In the genomic region with DNA sequence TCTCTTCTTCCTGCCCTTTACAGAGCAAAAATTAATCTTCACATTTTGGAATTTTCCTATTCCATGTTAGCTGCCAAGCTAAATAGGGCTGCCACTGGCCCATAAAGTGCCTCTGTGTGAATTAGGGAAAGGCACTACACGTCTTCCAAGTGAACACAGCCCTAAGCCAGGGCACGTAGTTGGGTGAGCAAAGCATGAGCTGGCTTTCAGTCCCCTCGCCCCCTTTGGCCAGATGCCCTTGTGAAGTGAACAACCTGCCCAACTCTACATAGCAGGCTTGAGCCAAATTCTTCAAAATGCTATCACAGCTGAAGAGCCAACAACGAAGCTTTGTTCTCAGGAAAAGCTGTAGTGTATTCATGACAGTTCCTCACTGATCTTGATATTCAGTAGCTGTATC, we compare ENCODE assay signal across 24 cellular contexts.
DNase-seq lines count a peak whose midpoint lies in the region; ATAC-seq and TF ChIP-seq lines count a peak whose summit lies in the region.
"Had no signal": no experiment of that assay in that cellular context is flagged by ENCODE, and none has a peak within 500 bp of the region (broad histone marks: within the 10 kb centered on the region; RNA-seq: fewer than 3 reads in every experiment).

No MANE protein-coding gene starts in this region.

- POLR2A ChIA-PET in MCF 10A (lab: Yijun Ruan, JAX) = no interaction called here
- POLR2A ChIA-PET in GM10248 (lab: Yijun Ruan, JAX) = no interaction called here

- no peak overlapping the region for H3K4me3 ChIP-seq in breast epithelium
- H3K4me3 ChIP-seq: SK-N-MC, skin epidermis had no signal

- peaks cover 14% of the 10 kb centered on the region for H3K9me3 Mint-ChIP-seq in MCF 10A (ENCODE audit: unreplicated experiment)

- no peaks in the 10 kb centered on the region for H3K27me3 ChIP-seq in breast epithelium

- peaks cover 0 to 11% of the 10 kb centered on the region in 2 donors for H3K9me3 ChIP-seq in breast epithelium

- H3K4me3 Mint-ChIP-seq in MCF 10A (ENCODE audit: unreplicated experiment) = no peak overlapping the region
- H3K4me3 Mint-ChIP-seq: activated CD8-positive, alpha-beta memory T cell treated with anti-CD3 and anti-CD28 coated beads, Interleukin-2, amount 10 ng/mL, durations not matched to agents 7 days and 5 days; H9 had no signal

- CTCF ChIA-PET in MCF 10A (lab: Yijun Ruan, JAX) (interaction anchor here (2.0 kb wide), 1 partner anchor 36 kb away, joined by 8 read pairs; no protein-coding TSS in a partner anchor), GM10248 (lab: Yijun Ruan, JAX) (interaction anchor here (1.3 to 1.5 kb wide), 2 partner anchors 14 to 31 kb away, joined by 3 to 15 read pairs; no protein-coding TSS in a partner anchor)

- peak overlapping the region; percentile 5 for H3K27ac Mint-ChIP-seq in MCF 10A (ENCODE audit: low read depth, unreplicated experiment)
- H3K27ac Mint-ChIP-seq: activated CD8-positive, alpha-beta memory T cell treated with anti-CD3 and anti-CD28 coated beads, Interleukin-2, amount 10 ng/mL, durations not matched to agents 7 days and 5 days; H9 had no signal

- TF ChIP-seq POLR2A in breast epithelium (IDR thresholded peaks at IDR 0.05) = no peak

- DNase-seq in MCF 10A (ENCODE audit: unreplicated experiment) (peak; percentile 47), breast epithelium (ENCODE audit: low spot score in 2 of 2) (no peak), globus pallidus (ENCODE audit: low spot score) (peak; percentile 85), nucleus accumbens (lab: John Stamatoyannopoulos, UW) (peak in 48 of 56 donors; percentile 4 to 82 (median 34)), GM10248 (ENCODE audit: extremely low spot score) (no peak), DMS 273 (lab: John Stamatoyannopoulos, UW; ENCODE audit: unreplicated experiment) (no peak), NCI-H187 treated with DMSO at 0.1 percent for 48 hours (lab: John Stamatoyannopoulos, UW) (no peak)
- DNase-seq in stimulated activated naive CD8-positive, alpha-beta T cell treated with anti-CD3 and anti-CD28 coated beads, Interleukin-15, Interleukin-2, amounts not matched to agents 100 U/mL and 50 U/mL, for 24 hours = no peak
- DNase-seq: 8988T; activated CD4-positive, alpha-beta T cell treated with anti-CD3 and anti-CD28 coated beads for 1 hour; activated CD8-positive, alpha-beta memory T cell treated with anti-CD3 and anti-CD28 coated beads, Interleukin-2, amount 10 ng/mL, durations not matched to agents 7 days and 5 days; activated effector memory CD4-positive, alpha-beta T cell treated with anti-CD3 and anti-CD28 coated beads, Interleukin-2, amount 50 U/mL, for 16 hours; amniotic stem cell; DMS53; erythroblast; H9; mesendoderm; NCI-H2107; NCI-H69; stimulated activated CD4-positive, alpha-beta T cell treated with anti-CD3 and anti-CD28 coated beads, Interleukin-4, amount 100 ng/mL, for 24 hours had no signal

- BruUV-seq in MCF 10A (replicated peaks; lab: Mats Ljungman, UMichigan) = no TSS peak

- no peak overlapping the region for H3K27ac ChIP-seq in breast epithelium
- H3K27ac ChIP-seq: C4-2B, HL-60, SK-N-MC, skin epidermis had no signal

- H3K36me3 ChIP-seq in breast epithelium = no peaks in the 10 kb centered on the region

- no peak for TF ChIP-seq CTCF in MCF 10A (IDR thresholded peaks at IDR 0.05; ENCODE audit: unreplicated experiment)
- TF ChIP-seq CTCF in breast epithelium (IDR thresholded peaks at IDR 0.05) = no peak
- no peak for TF ChIP-seq CTCF in GM10248 (IDR thresholded peaks at IDR 0.05; ENCODE audit: control extremely low read depth, extremely low read depth, low read depth, missing control alignments)

- H3K36me3 Mint-ChIP-seq in MCF 10A (ENCODE audit: insufficient read depth, unreplicated experiment) = no peaks in the 10 kb centered on the region
- H3K36me3 Mint-ChIP-seq: activated CD8-positive, alpha-beta memory T cell treated with anti-CD3 and anti-CD28 coated beads, Interleukin-2, amount 10 ng/mL, durations not matched to agents 7 days and 5 days had no signal

- ATAC-seq in stimulated activated naive CD8-positive, alpha-beta T cell treated with anti-CD3 and anti-CD28 coated beads, Interleukin-15, Interleukin-2, amounts not matched to agents 100 U/mL and 50 U/mL, for 24 hours = no peak
- ATAC-seq: activated CD8-positive, alpha-beta memory T cell treated with anti-CD3 and anti-CD28 coated beads, Interleukin-2, amount 10 ng/mL, durations not matched to agents 7 days and 5 days had no signal

- no peaks in the 10 kb centered on the region for H3K27me3 Mint-ChIP-seq in MCF 10A (ENCODE audit: insufficient read depth, unreplicated experiment)
- H3K27me3 Mint-ChIP-seq: activated CD8-positive, alpha-beta memory T cell treated with anti-CD3 and anti-CD28 coated beads, Interleukin-2, amount 10 ng/mL, durations not matched to agents 7 days and 5 days had no signal

- H3K4me1 Mint-ChIP-seq in MCF 10A (ENCODE audit: insufficient read depth, unreplicated experiment) = peaks cover 16% of the 10 kb centered on the region
- H3K4me1 Mint-ChIP-seq: activated CD8-positive, alpha-beta memory T cell treated with anti-CD3 and anti-CD28 coated beads, Interleukin-2, amount 10 ng/mL, durations not matched to agents 7 days and 5 days; H9 had no signal

- intact Hi-C loops in MCF 10A (cut with micrococcal nuclease) = no loop called here
- intact Hi-C loops in breast epithelium (cut with DNase I; ENCODE audit: low total_unique reads) = no loop called here

- no peaks in the 10 kb centered on the region for H3K4me1 ChIP-seq in breast epithelium

Comparison
In these comparisons a context has a peak if more than half of its experiments do, and no peak if none do; other contexts are left out.
1. DNase-seq: peak in MCF 10A (single experiment), globus pallidus (single experiment) and nucleus accumbens (48 of 56); none in breast epithelium (0 of 2), GM10248 (single experiment), DMS 273 (single experiment), NCI-H187 treated with DMSO at 0.1 percent for 48 hours (single experiment) and stimulated activated naive CD8-positive, alpha-beta T cell treated with anti-CD3 and anti-CD28 coated beads, Interleukin-15, Interleukin-2, amounts not matched to agents 100 U/mL and 50 U/mL, for 24 hours (single experiment).